17 cellular contexts compared by ENCODE assay signal in genomic region chr3:32430900-32431299, GRCh38. TPM values are rescaled to one million over a fixed set of nuclear protein-coding genes. Genes with fewer than 3 reads are reported as not detected.
DNase-seq lines count a peak whose midpoint lies in the region; ATAC-seq lines count a peak whose summit lies in the region.
"Had no signal": no experiment of that assay in that cellular context is flagged by ENCODE, and none has a peak within 500 bp of the region (broad histone marks: within the 10 kb centered on the region; RNA-seq: fewer than 3 reads in every experiment).

No MANE protein-coding gene starts in this region.

- peaks cover 60 to 89% (median 77%) of the 10 kb centered on the region in 4 donors for H3K4me1 Mint-ChIP-seq in CD4-positive, alpha-beta memory T cell
- peaks cover 83% of the 10 kb centered on the region for H3K4me1 Mint-ChIP-seq in activated CD4-positive, alpha-beta memory T cell treated with anti-CD3 and anti-CD28 coated beads for 36 hours (ENCODE audit: low read depth)
- peaks cover 48% of the 10 kb centered on the region for H3K4me1 Mint-ChIP-seq in memory B cell

- H3K27me3 Mint-ChIP-seq in CD4-positive, alpha-beta memory T cell: no peaks in the 10 kb centered on the region
- H3K27me3 Mint-ChIP-seq in activated CD4-positive, alpha-beta memory T cell treated with anti-CD3 and anti-CD28 coated beads for 36 hours: no peaks in the 10 kb centered on the region
- no peaks in the 10 kb centered on the region for H3K27me3 Mint-ChIP-seq in memory B cell

- 82% methylated on average over 5 of the region's 5 CpGs for WGBS in right cardiac atrium

- peaks cover 94% of the 10 kb centered on the region for H3K4me1 ChIP-seq in CD4-positive, alpha-beta memory T cell (ENCODE audit: insufficient read depth, low read length)
- no peaks in the 10 kb centered on the region for H3K4me1 ChIP-seq in right cardiac atrium (ENCODE audit: control insufficient read depth, insufficient read depth, low read length)

- H3K27me3 ChIP-seq in CD4-positive, alpha-beta memory T cell (ENCODE audit: insufficient read depth, low read length): no peaks in the 10 kb centered on the region
- H3K27me3 ChIP-seq in right cardiac atrium (ENCODE audit: control insufficient read depth, insufficient read depth): no peaks in the 10 kb centered on the region
- H3K27me3 ChIP-seq: heart right ventricle, tibial nerve had no signal

- no peaks in the 10 kb centered on the region for H3K36me3 ChIP-seq in CD4-positive, alpha-beta memory T cell (ENCODE audit: insufficient read depth, low read length)
- H3K36me3 ChIP-seq: heart right ventricle, tibial nerve had no signal

- H3K27ac Mint-ChIP-seq in CD4-positive, alpha-beta memory T cell: peak overlapping the region; percentile 90 to 99 (median 98)
- H3K27ac Mint-ChIP-seq in activated CD4-positive, alpha-beta memory T cell treated with anti-CD3 and anti-CD28 coated beads for 36 hours: peak overlapping the region; percentile 96
- peak overlapping the region; percentile 58 for H3K27ac Mint-ChIP-seq in memory B cell

- no peaks in the 10 kb centered on the region for H3K9me3 Mint-ChIP-seq in CD4-positive, alpha-beta memory T cell
- no peaks in the 10 kb centered on the region for H3K9me3 Mint-ChIP-seq in activated CD4-positive, alpha-beta memory T cell treated with anti-CD3 and anti-CD28 coated beads for 36 hours
- H3K9me3 Mint-ChIP-seq in memory B cell: no peaks in the 10 kb centered on the region

- peak overlapping the region; percentile 74 for H3K27ac ChIP-seq in CD4-positive, alpha-beta memory T cell (ENCODE audit: low read depth, low read length)
- no peak overlapping the region for H3K27ac ChIP-seq in right cardiac atrium (ENCODE audit: low read length)
- H3K27ac ChIP-seq: SK-N-MC, tibial nerve had no signal

- POLR2A ChIA-PET in CD4-positive, alpha-beta memory T cell (lab: Charles Lee; ENCODE audit: partially characterized antibody): interaction anchor here (3.4 to 20.1 kb wide), 3 partner anchors 8 to 24 kb away, joined by 34 to 415 read pairs (median 68); no protein-coding TSS in a partner anchor
- POLR2A ChIA-PET in activated CD4-positive, alpha-beta memory T cell treated with anti-CD3 and anti-CD28 coated beads for 36 hours (lab: Charles Lee): interaction anchor here (1.6 kb wide), 1 partner anchor 192 kb away, joined by 4 read pairs; no protein-coding TSS in a partner anchor

- DNase-seq in NOMO-1 treated with DMSO at 0.1 percent for 48 hours (lab: John Stamatoyannopoulos, UW; ENCODE audit: unreplicated experiment) (peak; percentile 15), NOMO-1 treated with dmso at 0.1 percent for 144 hours (lab: John Stamatoyannopoulos, UW; ENCODE audit: unreplicated experiment) (no peak), memory B cell (ENCODE audit: low spot score in 2 of 2) (no peak), OCI-M2 (lab: John Stamatoyannopoulos, UW; ENCODE audit: unreplicated experiment) (no peak), NCI-H2196 (lab: John Stamatoyannopoulos, UW; ENCODE audit: unreplicated experiment) (no peak), right cardiac atrium (no peak)
- DNase-seq in CD4-positive, alpha-beta memory T cell: peak in 3 of 5 donors; percentile 18 to 44 (median 26)
- no peak for DNase-seq in activated CD4-positive, alpha-beta memory T cell treated with anti-CD3 and anti-CD28 coated beads for 36 hours
- DNase-seq: 8988T; DMS79; effector CD8-positive, alpha-beta T cell; GOT3; heart right ventricle; NCI-H187 treated with DMSO at 0.1 percent for 48 hours; NCI-H510A treated with DMSO at 0.1 percent for 48 hours had no signal

- CTCF ChIA-PET in CD4-positive, alpha-beta memory T cell (lab: Charles Lee; ENCODE audit: partially characterized antibody): no interaction called here
- CTCF ChIA-PET in activated CD4-positive, alpha-beta memory T cell treated with anti-CD3 and anti-CD28 coated beads for 36 hours (lab: Charles Lee): no interaction called here

- ATAC-seq in memory B cell (ENCODE audit: low read depth) (no peak), right cardiac atrium (no peak)
- ATAC-seq: heart right ventricle had no signal

- intact Hi-C loops in CD4-positive, alpha-beta memory T cell (cut with micrococcal nuclease): no loop called here
- intact Hi-C loops in activated CD4-positive, alpha-beta memory T cell treated with anti-CD3 and anti-CD28 coated beads for 36 hours (cut with micrococcal nuclease): loop anchor here (5.0 to 10.0 kb wide), 3 partner anchors 39 to 634 kb away; partner anchors contain the start of gene CMTM7
- intact Hi-C loops in right cardiac atrium (cut with DNase I): no loop called here

- H3K9me3 ChIP-seq in CD4-positive, alpha-beta memory T cell (ENCODE audit: control insufficient read depth in 1 of 2, low read length in 2 of 2): no peaks in the 10 kb centered on the region
- H3K9me3 ChIP-seq in right cardiac atrium (ENCODE audit: control insufficient read depth, low read length): no peaks in the 10 kb centered on the region
- H3K9me3 ChIP-seq: heart right ventricle, tibial nerve had no signal

- no peak overlapping the region for H3K4me3 ChIP-seq in CD4-positive, alpha-beta memory T cell (ENCODE audit: low read length in 2 of 2)
- H3K4me3 ChIP-seq in right cardiac atrium (ENCODE audit: low read length): no peak overlapping the region
- H3K4me3 ChIP-seq: heart right ventricle, SK-N-MC, tibial nerve had no signal

- H3K36me3 Mint-ChIP-seq in CD4-positive, alpha-beta memory T cell: no peaks in the 10 kb centered on the region
- peaks cover 1% of the 10 kb centered on the region for H3K36me3 Mint-ChIP-seq in activated CD4-positive, alpha-beta memory T cell treated with anti-CD3 and anti-CD28 coated beads for 36 hours
- H3K36me3 Mint-ChIP-seq in memory B cell: peaks cover 3% of the 10 kb centered on the region

- H3K4me3 Mint-ChIP-seq in CD4-positive, alpha-beta memory T cell: peak overlapping the region in 6 of 8 donors; percentile 21 to 89 (median 43)
- H3K4me3 Mint-ChIP-seq in activated CD4-positive, alpha-beta memory T cell treated with anti-CD3 and anti-CD28 coated beads for 36 hours: peak overlapping the region; percentile 23
- no peak overlapping the region for H3K4me3 Mint-ChIP-seq in memory B cell

RNA-seq across cellular contexts. Expression of gene CMTM7, which starts 39.2 kb away (rescaled TPM):
- total RNA-seq in CD4-positive, alpha-beta memory T cell: 10 to 100 TPM; 44.2 to 48.0 TPM
- 100 to 1,000 TPM in 1 of 2 donors, 10 to 100 TPM in 1; 83.4 to 137 TPM for polyA plus RNA-seq in CD4-positive, alpha-beta memory T cell
- 10 to 100 TPM; 46.1 to 47.1 TPM for total RNA-seq in activated CD4-positive, alpha-beta memory T cell treated with anti-CD3 and anti-CD28 coated beads for 36 hours
- total RNA-seq in right cardiac atrium: 1 to 10 TPM; 5.7 to 8.4 (median 6.7) TPM
- 4.8 TPM for polyA plus RNA-seq in right cardiac atrium

Comparison
In these comparisons a context has a peak if more than half of its experiments do, and no peak if none do; other contexts are left out.
1. DNase-seq: peak in NOMO-1 treated with DMSO at 0.1 percent for 48 hours (single experiment) and CD4-positive, alpha-beta memory T cell (3 of 5); none in NOMO-1 treated with dmso at 0.1 percent for 144 hours (single experiment), activated CD4-positive, alpha-beta memory T cell treated with anti-CD3 and anti-CD28 coated beads for 36 hours (single experiment), memory B cell (0 of 2), OCI-M2 (single experiment), NCI-H2196 (single experiment) and right cardiac atrium (0 of 3).
2. RNA of gene CMTM7, which starts 39.2 kb away (total RNA-seq): 44.2 to 48.0 TPM in CD4-positive, alpha-beta memory T cell and 46.1 to 47.1 TPM in activated CD4-positive, alpha-beta memory T cell treated with anti-CD3 and anti-CD28 coated beads for 36 hours; 5.7 to 8.4 TPM in right cardiac atrium; every median in the first group is over 4 times any median in the second.
3. Peak in every context shown above with its lines, with median percentiles within 50 percentile points of each other: H3K27ac Mint-ChIP-seq.